9 cellular contexts compared by ENCODE assay signal in the genomic region with DNA sequence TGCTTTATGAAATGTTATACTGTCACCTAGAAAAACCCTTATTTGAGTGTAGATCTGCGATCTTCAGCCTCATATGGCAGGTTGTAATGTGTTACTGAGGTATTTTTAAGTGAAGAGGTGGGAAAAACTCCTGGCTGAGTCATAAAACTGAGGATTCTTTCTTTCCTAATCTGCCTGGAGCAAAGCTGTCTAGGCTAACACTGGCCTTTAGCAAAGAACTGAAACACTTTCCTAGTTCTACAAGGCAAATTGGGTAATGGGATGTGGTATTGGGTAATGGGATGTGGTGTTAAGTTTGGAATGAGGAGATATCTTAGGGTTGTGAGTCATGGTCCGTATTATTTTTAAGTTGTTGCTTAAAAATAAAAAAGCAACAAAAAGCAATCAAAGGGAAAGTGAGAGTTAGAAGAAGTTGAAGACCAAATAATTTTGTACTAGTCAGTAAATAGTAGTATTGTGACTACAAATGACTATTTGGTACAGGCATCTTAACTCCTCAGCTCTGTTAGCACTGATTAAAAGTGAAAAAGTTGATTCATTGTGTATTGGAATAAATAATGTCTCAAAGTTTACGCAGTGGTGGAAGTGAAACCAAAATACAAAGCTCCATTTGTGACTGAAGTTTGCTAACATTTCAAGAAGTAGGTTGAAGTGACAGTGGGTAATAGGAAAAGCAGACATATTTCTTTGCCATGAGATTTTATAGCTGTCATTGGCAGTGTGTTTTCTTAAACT.
A peak's percentile ranks its signal among the peaks of the same experiment; 100 is the strongest.
DNase-seq lines count a peak whose midpoint lies in the region; ATAC-seq and TF ChIP-seq lines count a peak whose summit lies in the region.
"Had no signal": no experiment of that assay in that cellular context is flagged by ENCODE, and none has a peak within 500 bp of the region (broad histone marks: within the 10 kb centered on the region; RNA-seq: fewer than 3 reads in every experiment).

No MANE protein-coding gene starts in this region.

- no peak for TF ChIP-seq POLR2A in breast epithelium (IDR thresholded peaks at IDR 0.05)

- TF ChIP-seq CTCF in MCF 10A (IDR thresholded peaks at IDR 0.05; ENCODE audit: unreplicated experiment) (no peak), breast epithelium (IDR thresholded peaks at IDR 0.05) (no peak), upper lobe of right lung (IDR thresholded peaks at IDR 0.05) (no peak)

- no peak overlapping the region for H3K4me3 ChIP-seq in breast epithelium
- H3K4me3 ChIP-seq in MG63, result peak overlapping the region; percentile 33
- peak overlapping the region; percentile 57 for H3K4me3 ChIP-seq in endocrine pancreas (ENCODE audit: control insufficient read depth, insufficient read depth, low read length)
- H3K4me3 ChIP-seq in upper lobe of right lung, result peak overlapping the region; percentile 19

- H3K36me3 ChIP-seq in breast epithelium (no peaks in the 10 kb centered on the region), MG63 (no peaks in the 10 kb centered on the region), endocrine pancreas (ENCODE audit: control insufficient read depth, insufficient read depth, low read length) (no peaks in the 10 kb centered on the region), upper lobe of right lung (no peaks in the 10 kb centered on the region)

- H3K9me3 ChIP-seq in breast epithelium, result no peaks in the 10 kb centered on the region
- H3K9me3 ChIP-seq in MG63, result no peaks in the 10 kb centered on the region
- H3K9me3 ChIP-seq in endocrine pancreas (ENCODE audit: control insufficient read depth, low read length), result no peaks in the 10 kb centered on the region
- H3K9me3 ChIP-seq in upper lobe of right lung, result no peaks in the 10 kb centered on the region

- CTCF ChIA-PET in MCF 10A (lab: Yijun Ruan, JAX), result interaction anchor here (0.6 to 1.4 kb wide), 6 partner anchors 18 to 375 kb away, joined by 3 to 12 read pairs (median 3); no protein-coding TSS in a partner anchor

- H3K9me3 Mint-ChIP-seq in MCF 10A (ENCODE audit: unreplicated experiment), result no peaks in the 10 kb centered on the region

- H3K4me1 ChIP-seq in breast epithelium (no peaks in the 10 kb centered on the region), endocrine pancreas (ENCODE audit: control insufficient read depth, insufficient read depth, low read length) (peaks cover 11% of the 10 kb centered on the region), upper lobe of right lung (peaks cover 12% of the 10 kb centered on the region)

- ATAC-seq in upper lobe of right lung, result peak; percentile 47

- H3K27me3 Mint-ChIP-seq in MCF 10A (ENCODE audit: insufficient read depth, unreplicated experiment), result no peaks in the 10 kb centered on the region

- H3K4me3 Mint-ChIP-seq in MCF 10A (ENCODE audit: unreplicated experiment), result peak overlapping the region; percentile 63

- no peaks in the 10 kb centered on the region for H3K36me3 Mint-ChIP-seq in MCF 10A (ENCODE audit: insufficient read depth, unreplicated experiment)

- DNase-seq in MCF 10A (ENCODE audit: unreplicated experiment) (peak; percentile 97), breast epithelium (ENCODE audit: low spot score in 2 of 2) (no peak), MG63 (no peak), upper lobe of right lung (no peak), UCSD-AML1 (lab: John Stamatoyannopoulos, UW; ENCODE audit: unreplicated experiment) (no peak)
- no peak for DNase-seq in stimulated activated CD4-positive, alpha-beta T cell treated with anti-CD3 and anti-CD28 coated beads, Interleukin-15, amount 100 ng/mL, for 24 hours
- no peak for DNase-seq in NK-92 treated with Interleukin-12 subunit alpha and Interleukin-12 subunit beta, amount 100 ng/mL, for 24 hours (lab: John Stamatoyannopoulos, UW)
- DNase-seq: DND-41 had no signal

- peak overlapping the region; percentile 17 for H3K27ac Mint-ChIP-seq in MCF 10A (ENCODE audit: low read depth, unreplicated experiment)

- POLR2A ChIA-PET in MCF 10A (lab: Yijun Ruan, JAX), result interaction anchor here (0.6 to 2.1 kb wide), 9 partner anchors 10 to 83 kb away, joined by 3 to 15 read pairs (median 4); no protein-coding TSS in a partner anchor

- H3K27me3 ChIP-seq in breast epithelium (no peaks in the 10 kb centered on the region), MG63 (no peaks in the 10 kb centered on the region), endocrine pancreas (ENCODE audit: control insufficient read depth, insufficient read depth, low read length) (no peaks in the 10 kb centered on the region), upper lobe of right lung (no peaks in the 10 kb centered on the region)

- intact Hi-C loops in MCF 10A (cut with micrococcal nuclease) (loop anchor here (2.0 kb wide), 1 partner anchor 50 kb away; no protein-coding TSS in a partner anchor), breast epithelium (cut with DNase I; ENCODE audit: low total_unique reads) (no loop called here), upper lobe of right lung (cut with DNase I) (no loop called here)

- BruUV-seq in MCF 10A (replicated peaks; lab: Mats Ljungman, UMichigan), result no TSS peak

- H3K9ac ChIP-seq in endocrine pancreas (ENCODE audit: control insufficient read depth, insufficient read depth, low read length), result no peak overlapping the region

- H3K4me1 Mint-ChIP-seq in MCF 10A (ENCODE audit: insufficient read depth, unreplicated experiment), result peaks cover 46% of the 10 kb centered on the region

- H3K27ac ChIP-seq in breast epithelium (no peak overlapping the region), upper lobe of right lung (peak overlapping the region; percentile 32)

Comparison
In these comparisons a context has a peak if more than half of its experiments do, and no peak if none do; other contexts are left out.
1. H3K4me3 ChIP-seq: peak in MG63 (single experiment), endocrine pancreas (single experiment) and upper lobe of right lung (single experiment); none in breast epithelium (0 of 3).